In the genomic region with DNA sequence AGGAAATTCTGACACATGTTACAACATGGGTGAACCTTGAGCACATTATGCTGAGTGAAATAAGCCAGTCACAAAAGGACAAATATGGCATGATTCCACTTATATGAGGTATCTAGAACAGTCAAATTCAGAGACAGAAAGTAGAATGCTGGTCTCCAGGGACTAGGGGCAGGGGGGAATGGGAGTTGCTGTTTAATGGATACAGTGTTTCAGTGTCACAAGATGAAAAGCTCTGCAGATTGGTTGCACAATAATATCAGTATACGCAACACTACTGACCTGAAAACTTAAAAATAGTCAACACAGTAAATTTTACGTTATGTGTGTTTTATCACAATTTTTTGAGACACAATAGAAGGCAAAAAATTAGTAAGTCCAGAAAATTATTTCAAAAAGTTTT, we compare ENCODE assay signal across 17 cellular contexts. TPM values are rescaled to one million over a fixed set of nuclear protein-coding genes. Genes with fewer than 3 reads are reported as not detected.
DNase-seq lines count a peak whose midpoint lies in the region; ATAC-seq and TF ChIP-seq lines count a peak whose summit lies in the region.
"Had no signal": no experiment of that assay in that cellular context is flagged by ENCODE, and none has a peak within 500 bp of the region (broad histone marks: within the 10 kb centered on the region; RNA-seq: fewer than 3 reads in every experiment).

No MANE protein-coding gene starts in this region.

- 90 to 98% methylated on average over 2 of the region's 2 CpGs for WGBS in sigmoid colon, 2 donors

- no peak for TF ChIP-seq EP300 in sigmoid colon (IDR thresholded peaks at IDR 0.05)

- H3K36me3 Mint-ChIP-seq in GM23338 (ENCODE audit: low read depth), result no peaks in the 10 kb centered on the region; the same call in 2 of the 3 replicates

- peak overlapping the region; percentile 64 to 84 (median 72) for H3K4me2 ChIP-seq in BLaER1 treated with 17β-estradiol and CSF1 and Interleukin-3, amounts not matched to agents 10 nM and 100 nM
- H3K4me2 ChIP-seq in Karpas-422 (ENCODE audit: low read depth, low read length, poor library complexity, severe bottlenecking), result no peak overlapping the region
- no peak overlapping the region for H3K4me2 ChIP-seq in PC-9
- H3K4me2 ChIP-seq in GM23338, result no peak overlapping the region
- H3K4me2 ChIP-seq: SK-N-SH had no signal

- TF ChIP-seq POLR2A in sigmoid colon (IDR thresholded peaks at IDR 0.05), result no peak

- H3K4me1 ChIP-seq in BLaER1 treated with 17β-estradiol and CSF1 and Interleukin-3, amounts not matched to agents 10 nM and 100 nM, result peaks cover 65 to 90% (median 78%) of the 10 kb centered on the region in 10 experiments
- H3K4me1 ChIP-seq in Karpas-422 (ENCODE audit: low read length), result peaks cover 65% of the 10 kb centered on the region
- H3K4me1 ChIP-seq in PC-9 (replicated peaks; ENCODE audit: insufficient read depth), result peaks cover 79% of the 10 kb centered on the region
- H3K4me1 ChIP-seq in sigmoid colon, result peaks cover 0 to 86% (median 69%) of the 10 kb centered on the region in 4 donors
- peaks cover 22% of the 10 kb centered on the region for H3K4me1 ChIP-seq in GM23338 (ENCODE audit: insufficient read depth)

- peaks cover 31% of the 10 kb centered on the region for H3K4me1 Mint-ChIP-seq in GM23338

- H3K27ac ChIP-seq in BLaER1 treated with 17β-estradiol and CSF1 and Interleukin-3, amounts not matched to agents 10 nM and 100 nM, result peak overlapping the region in 8 of 11 experiments; percentile 22 to 67 (median 46); a peak in 13 of 22 replicates
- H3K27ac ChIP-seq in Karpas-422 (ENCODE audit: low read length), result peak overlapping the region; percentile 28
- peak overlapping the region; percentile 82 for H3K27ac ChIP-seq in PC-9
- H3K27ac ChIP-seq in sigmoid colon, result no peak overlapping the region
- H3K27ac ChIP-seq in GM23338 (ENCODE audit: low read depth), result no peak overlapping the region

- H3K4me3 ChIP-seq in BLaER1 treated with 17β-estradiol and CSF1 and Interleukin-3, amounts not matched to agents 10 nM and 100 nM, result no peak overlapping the region
- H3K4me3 ChIP-seq in Karpas-422 (ENCODE audit: low read length) (no peak overlapping the region), PC-9 (no peak overlapping the region), fibroblast of villous mesenchyme (ENCODE audit: low read depth, low read length) (no peak overlapping the region), sigmoid colon (no peak overlapping the region), GM23338 (no peak overlapping the region)

- no peaks in the 10 kb centered on the region for H3K9me3 ChIP-seq in BLaER1 treated with 17β-estradiol and CSF1 and Interleukin-3, amounts not matched to agents 10 nM and 100 nM (replicated peaks in 1 of 11)
- no peaks in the 10 kb centered on the region for H3K9me3 ChIP-seq in Karpas-422 (ENCODE audit: low read length)
- H3K9me3 ChIP-seq in PC-9 (ENCODE audit: insufficient read depth, low read depth), result no peaks in the 10 kb centered on the region
- no peaks in the 10 kb centered on the region for H3K9me3 ChIP-seq in sigmoid colon
- H3K9me3 ChIP-seq: SK-N-SH had no signal

- H3K4me3 Mint-ChIP-seq in GM23338, result no peak overlapping the region
- H3K4me3 Mint-ChIP-seq: IgD-negative memory B cell, T-helper 17 cell had no signal

- POLR2A ChIA-PET in PC-9 (lab: Charles Lee; ENCODE audit: unreplicated experiment), result no interaction called here

- ATAC-seq in GM23338 (no peak), Right ventricle myocardium superior (ENCODE audit: poor library complexity) (no peak)
- ATAC-seq: T-helper 17 cell had no signal

- H3K9me2 ChIP-seq in Karpas-422 (replicated peaks; ENCODE audit: insufficient read depth, low read length) (no peaks in the 10 kb centered on the region), PC-9 (ENCODE audit: insufficient read depth) (no peaks in the 10 kb centered on the region), GM23338 (ENCODE audit: insufficient read depth) (no peaks in the 10 kb centered on the region)
- H3K9me2 ChIP-seq: SK-N-SH had no signal

- no peaks in the 10 kb centered on the region for H3K9me3 Mint-ChIP-seq in GM23338

- intact Hi-C loops in PC-9 (cut with micrococcal nuclease; ENCODE audit: unreplicated experiment), result no loop called here
- intact Hi-C loops in sigmoid colon (cut with DNase I), result loop anchor here (5.0 kb wide), 1 partner anchor 257 kb away; no protein-coding TSS in a partner anchor
- intact Hi-C loops in Right ventricle myocardium superior (cut with DNase I), result no loop called here

- no peak overlapping the region for H3K27ac Mint-ChIP-seq in GM23338
- H3K27ac Mint-ChIP-seq: IgD-negative memory B cell, T-helper 17 cell had no signal

- no peak for TF ChIP-seq CTCF in PC-9 (conservative IDR thresholded peaks at IDR 0.05)
- no peak for TF ChIP-seq CTCF in fibroblast of villous mesenchyme (IDR thresholded peaks at IDR 0.05; ENCODE audit: insufficient read depth, low read depth, low read length)
- TF ChIP-seq CTCF in sigmoid colon (IDR thresholded peaks at IDR 0.05), result no peak
- no peak for TF ChIP-seq CTCF in GM23338 (conservative IDR thresholded peaks at IDR 0.05; ENCODE audit: low read depth in 2 of 2)

- no peak overlapping the region for H2AFZ ChIP-seq in Karpas-422 (ENCODE audit: low read length)
- H2AFZ ChIP-seq in PC-9, result no peak overlapping the region
- no peak overlapping the region for H2AFZ ChIP-seq in GM23338

- CTCF ChIA-PET in PC-9 (lab: Charles Lee), result interaction anchor here (0.6 kb wide), 1 partner anchor 105 kb away, joined by 3 read pairs; no protein-coding TSS in a partner anchor

- H3F3A ChIP-seq in PC-9 (ENCODE audit: insufficient read depth, low read depth) (peaks cover 50% of the 10 kb centered on the region), GM23338 (replicated peaks; ENCODE audit: low read depth) (0 out of 2 replicates have a peak, but pooled peaks cover 2% of the 10 kb centered on the region)

- no TSS peak for BruUV-seq in PC-9 (replicated peaks; lab: Mats Ljungman, UMichigan)

- no peaks in the 10 kb centered on the region for H3K36me3 ChIP-seq in BLaER1 treated with 17β-estradiol and CSF1 and Interleukin-3, amounts not matched to agents 10 nM and 100 nM
- H3K36me3 ChIP-seq in Karpas-422 (ENCODE audit: insufficient read depth, low read length) (no peaks in the 10 kb centered on the region), PC-9 (ENCODE audit: low read depth) (no peaks in the 10 kb centered on the region), sigmoid colon (no peaks in the 10 kb centered on the region), GM23338 (ENCODE audit: insufficient read depth) (no peaks in the 10 kb centered on the region)

- H4K20me1 ChIP-seq in BLaER1 treated with 17β-estradiol and CSF1 and Interleukin-3, amounts not matched to agents 10 nM and 100 nM, result no peaks in the 10 kb centered on the region
- H4K20me1 ChIP-seq in Karpas-422 (ENCODE audit: insufficient read depth, low read depth, low read length) (no peaks in the 10 kb centered on the region), PC-9 (ENCODE audit: insufficient read depth) (no peaks in the 10 kb centered on the region), GM23338 (replicated peaks; ENCODE audit: insufficient read depth) (no peaks in the 10 kb centered on the region; the same call in 1 of the 2 replicates)

- peaks cover 3% of the 10 kb centered on the region for H3K27me3 Mint-ChIP-seq in GM23338 (ENCODE audit: insufficient read depth, low read depth, poor library complexity)

- no peak for DNase-seq in Karpas-422
- no peak for DNase-seq in PC-9
- DNase-seq in fibroblast of villous mesenchyme (ENCODE audit: low read depth), result peak; percentile 11
- DNase-seq in sigmoid colon, result no peak
- DNase-seq in GM23338 (ENCODE audit: low spot score), result no peak
- no peak for DNase-seq in Right ventricle myocardium superior
- DNase-seq: H7, NCI-H1105, NCI-H187, NCI-H2171 treated with DMSO at 0.1 percent for 48 hours, SK-N-SH, T-helper 17 cell had no signal

- H3K79me2 ChIP-seq in Karpas-422 (ENCODE audit: low read length) (no peaks in the 10 kb centered on the region), PC-9 (ENCODE audit: low read depth) (peaks cover 73% of the 10 kb centered on the region), GM23338 (replicated peaks; ENCODE audit: insufficient read depth) (no peaks in the 10 kb centered on the region; the same call in 1 of the 2 replicates)

- H3K9ac ChIP-seq in BLaER1 treated with 17β-estradiol and CSF1 and Interleukin-3, amounts not matched to agents 10 nM and 100 nM, result peak overlapping the region in 5 of 11 experiments; percentile 6 to 46 (median 24); a peak in 4 of 22 replicates
- no peak overlapping the region for H3K9ac ChIP-seq in Karpas-422 (ENCODE audit: low read length)
- H3K9ac ChIP-seq: SK-N-SH had no signal

- H3K27me3 ChIP-seq in BLaER1 treated with 17β-estradiol and CSF1 and Interleukin-3, amounts not matched to agents 10 nM and 100 nM, result 0 out of 22 replicates have a peak, but pooled peaks cover 0 to 2% (median 0%) of the 10 kb centered on the region in 11 experiments
- H3K27me3 ChIP-seq in Karpas-422 (ENCODE audit: low read length) (no peaks in the 10 kb centered on the region), PC-9 (ENCODE audit: insufficient read depth, low read depth) (no peaks in the 10 kb centered on the region), sigmoid colon (no peaks in the 10 kb centered on the region), GM23338 (ENCODE audit: insufficient read depth) (no peaks in the 10 kb centered on the region)

TF ChIP-seq in GM23338, 12 proteins besides CTCF, POLR2A, EP300 and RAD21 (continues in another document):
- TF ChIP-seq ZNF331 (CRISPR knock-in tag; IDR thresholded peaks at IDR 0.05; ENCODE audit: low read depth) (no peak), CREB1 (CRISPR knock-in tag; IDR thresholded peaks at IDR 0.05; ENCODE audit: low read depth) (no peak), ZNF114 (CRISPR knock-in tag; IDR thresholded peaks at IDR 0.05) (no peak)
- TF ChIP-seq, protein P1, sequence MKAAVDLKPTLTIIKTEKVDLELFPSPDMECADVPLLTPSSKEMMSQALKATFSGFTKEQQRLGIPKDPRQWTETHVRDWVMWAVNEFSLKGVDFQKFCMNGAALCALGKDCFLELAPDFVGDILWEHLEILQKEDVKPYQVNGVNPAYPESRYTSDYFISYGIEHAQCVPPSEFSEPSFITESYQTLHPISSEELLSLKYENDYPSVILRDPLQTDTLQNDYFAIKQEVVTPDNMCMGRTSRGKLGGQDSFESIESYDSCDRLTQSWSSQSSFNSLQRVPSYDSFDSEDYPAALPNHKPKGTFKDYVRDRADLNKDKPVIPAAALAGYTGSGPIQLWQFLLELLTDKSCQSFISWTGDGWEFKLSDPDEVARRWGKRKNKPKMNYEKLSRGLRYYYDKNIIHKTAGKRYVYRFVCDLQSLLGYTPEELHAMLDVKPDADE (IDR thresholded peaks at IDR 0.05), result no peak

RNA-seq across cellular contexts. Expression of gene SPATA12, which starts 4.2 kb away (rescaled TPM):
- 3.2 and 3.9 TPM in 2 replicates for total RNA-seq in Karpas-422 (2014; rRNA removed; shearing (Covaris generic); ENCODE audit: low replicate concordance)
- total RNA-seq in PC-9 (2021), result 0.43 and 0.57 TPM in 2 replicates
- not detected in 2 replicates for total RNA-seq in fibroblast of villous mesenchyme
- total RNA-seq in sigmoid colon, result not detected
- under 1 TPM in 1 of 3 donors, not detected in 2; 0.26 TPM for polyA plus RNA-seq in sigmoid colon
- total RNA-seq in GM23338 (2014; rRNA removed; shearing (Covaris generic)), result 0.10 TPM in 1 of 2 replicates, not detected in the other
- 0.65 and 0.70 TPM in 2 replicates for polyA plus RNA-seq in GM23338 (2016; fragmentation: Nextera tagmentation; extraction: Ambion mirVana)
- total RNA-seq in Right ventricle myocardium superior, result not detected
- total RNA-seq: NCI-H460, T-helper 17 cell had no signal
- polyA plus RNA-seq: AG04450, BJ, IgD-negative memory B cell had no signal

Comparison
In these comparisons a context has a peak if more than half of its experiments do, and no peak if none do; other contexts are left out.
1. H3K27ac ChIP-seq: peak in BLaER1 treated with 17β-estradiol and CSF1 and Interleukin-3, amounts not matched to agents 10 nM and 100 nM (8 of 11), Karpas-422 (single experiment) and PC-9 (single experiment); none in sigmoid colon (0 of 4) and GM23338 (single experiment).
2. H3K4me2 ChIP-seq: peak in BLaER1 treated with 17β-estradiol and CSF1 and Interleukin-3, amounts not matched to agents 10 nM and 100 nM (11 of 11); none in Karpas-422 (single experiment), PC-9 (single experiment) and GM23338 (single experiment).